ENCODE assay signal across 1 cellular context in the genomic region with DNA sequence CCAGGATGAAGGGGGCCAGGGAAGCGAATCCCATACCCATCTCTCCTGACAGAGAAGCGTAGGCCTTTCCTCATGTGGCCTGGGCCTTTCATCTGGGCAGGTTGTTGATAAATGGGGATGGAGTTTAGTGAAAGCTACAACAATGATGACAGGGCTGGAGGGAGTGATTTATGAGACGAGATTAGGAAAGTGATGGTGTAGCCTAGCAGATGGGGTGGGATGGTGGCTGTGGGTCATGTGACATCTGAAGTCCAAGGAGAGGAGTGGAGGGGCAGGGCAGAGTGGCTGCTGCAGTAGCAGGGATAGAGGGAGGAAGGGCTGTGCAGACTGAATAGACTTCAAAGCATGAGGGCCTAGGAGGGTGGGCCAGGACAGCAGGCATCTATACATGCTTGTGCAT.
TF ChIP-seq lines count a peak whose summit lies in the region.

No MANE protein-coding gene starts in this region.

TF ChIP-seq in K562, 482 proteins besides CTCF, POLR2A, EP300 and RAD21 (continued from another document and continues in another):
- TF ChIP-seq, protein P1, sequence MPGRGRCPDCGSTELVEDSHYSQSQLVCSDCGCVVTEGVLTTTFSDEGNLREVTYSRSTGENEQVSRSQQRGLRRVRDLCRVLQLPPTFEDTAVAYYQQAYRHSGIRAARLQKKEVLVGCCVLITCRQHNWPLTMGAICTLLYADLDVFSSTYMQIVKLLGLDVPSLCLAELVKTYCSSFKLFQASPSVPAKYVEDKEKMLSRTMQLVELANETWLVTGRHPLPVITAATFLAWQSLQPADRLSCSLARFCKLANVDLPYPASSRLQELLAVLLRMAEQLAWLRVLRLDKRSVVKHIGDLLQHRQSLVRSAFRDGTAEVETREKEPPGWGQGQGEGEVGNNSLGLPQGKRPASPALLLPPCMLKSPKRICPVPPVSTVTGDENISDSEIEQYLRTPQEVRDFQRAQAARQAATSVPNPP (IDR thresholded peaks at IDR 0.05; ENCODE audit: borderline replicate concordance, insufficient read depth, insufficient read length): no peak
- TF ChIP-seq, protein P2, sequence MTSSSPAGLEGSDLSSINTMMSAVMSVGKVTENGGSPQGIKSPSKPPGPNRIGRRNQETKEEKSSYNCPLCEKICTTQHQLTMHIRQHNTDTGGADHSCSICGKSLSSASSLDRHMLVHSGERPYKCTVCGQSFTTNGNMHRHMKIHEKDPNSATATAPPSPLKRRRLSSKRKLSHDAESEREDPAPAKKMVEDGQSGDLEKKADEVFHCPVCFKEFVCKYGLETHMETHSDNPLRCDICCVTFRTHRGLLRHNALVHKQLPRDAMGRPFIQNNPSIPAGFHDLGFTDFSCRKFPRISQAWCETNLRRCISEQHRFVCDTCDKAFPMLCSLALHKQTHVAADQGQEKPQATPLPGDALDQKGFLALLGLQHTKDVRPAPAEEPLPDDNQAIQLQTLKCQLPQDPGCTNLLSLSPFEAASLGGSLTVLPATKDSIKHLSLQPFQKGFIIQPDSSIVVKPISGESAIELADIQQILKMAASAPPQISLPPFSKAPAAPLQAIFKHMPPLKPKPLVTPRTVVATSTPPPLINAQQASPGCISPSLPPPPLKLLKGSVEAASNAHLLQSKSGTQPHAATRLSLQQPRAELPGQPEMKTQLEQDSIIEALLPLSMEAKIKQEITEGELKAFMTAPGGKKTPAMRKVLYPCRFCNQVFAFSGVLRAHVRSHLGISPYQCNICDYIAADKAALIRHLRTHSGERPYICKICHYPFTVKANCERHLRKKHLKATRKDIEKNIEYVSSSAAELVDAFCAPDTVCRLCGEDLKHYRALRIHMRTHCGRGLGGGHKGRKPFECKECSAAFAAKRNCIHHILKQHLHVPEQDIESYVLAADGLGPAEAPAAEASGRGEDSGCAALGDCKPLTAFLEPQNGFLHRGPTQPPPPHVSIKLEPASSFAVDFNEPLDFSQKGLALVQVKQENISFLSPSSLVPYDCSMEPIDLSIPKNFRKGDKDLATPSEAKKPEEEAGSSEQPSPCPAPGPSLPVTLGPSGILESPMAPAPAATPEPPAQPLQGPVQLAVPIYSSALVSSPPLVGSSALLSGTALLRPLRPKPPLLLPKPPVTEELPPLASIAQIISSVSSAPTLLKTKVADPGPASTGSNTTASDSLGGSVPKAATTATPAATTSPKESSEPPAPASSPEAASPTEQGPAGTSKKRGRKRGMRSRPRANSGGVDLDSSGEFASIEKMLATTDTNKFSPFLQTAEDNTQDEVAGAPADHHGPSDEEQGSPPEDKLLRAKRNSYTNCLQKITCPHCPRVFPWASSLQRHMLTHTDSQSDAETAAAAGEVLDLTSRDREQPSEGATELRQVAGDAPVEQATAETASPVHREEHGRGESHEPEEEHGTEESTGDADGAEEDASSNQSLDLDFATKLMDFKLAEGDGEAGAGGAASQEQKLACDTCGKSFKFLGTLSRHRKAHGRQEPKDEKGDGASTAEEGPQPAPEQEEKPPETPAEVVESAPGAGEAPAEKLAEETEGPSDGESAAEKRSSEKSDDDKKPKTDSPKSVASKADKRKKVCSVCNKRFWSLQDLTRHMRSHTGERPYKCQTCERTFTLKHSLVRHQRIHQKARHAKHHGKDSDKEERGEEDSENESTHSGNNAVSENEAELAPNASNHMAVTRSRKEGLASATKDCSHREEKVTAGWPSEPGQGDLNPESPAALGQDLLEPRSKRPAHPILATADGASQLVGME (CRISPR knock-in tag; IDR thresholded peaks at IDR 0.05): peak; percentile 70; the same call in 1 of the 2 replicates
- TF ChIP-seq, protein P3, sequence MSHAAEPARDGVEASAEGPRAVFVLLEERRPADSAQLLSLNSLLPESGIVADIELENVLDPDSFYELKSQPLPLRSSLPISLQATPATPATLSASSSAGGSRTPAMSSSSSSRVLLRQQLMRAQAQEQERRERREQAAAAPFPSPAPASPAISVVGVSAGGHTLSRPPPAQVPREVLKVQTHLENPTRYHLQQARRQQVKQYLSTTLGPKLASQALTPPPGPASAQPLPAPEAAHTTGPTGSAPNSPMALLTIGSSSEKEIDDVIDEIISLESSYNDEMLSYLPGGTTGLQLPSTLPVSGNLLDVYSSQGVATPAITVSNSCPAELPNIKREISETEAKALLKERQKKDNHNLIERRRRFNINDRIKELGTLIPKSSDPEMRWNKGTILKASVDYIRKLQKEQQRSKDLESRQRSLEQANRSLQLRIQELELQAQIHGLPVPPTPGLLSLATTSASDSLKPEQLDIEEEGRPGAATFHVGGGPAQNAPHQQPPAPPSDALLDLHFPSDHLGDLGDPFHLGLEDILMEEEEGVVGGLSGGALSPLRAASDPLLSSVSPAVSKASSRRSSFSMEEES (CRISPR knock-in tag; IDR thresholded peaks at IDR 0.05): peak; percentile 98
- TF ChIP-seq RAD51 (IDR thresholded peaks at IDR 0.05; ENCODE audit: borderline replicate concordance, low read depth): peak; percentile 92
- no peak for TF ChIP-seq MCM7 (IDR thresholded peaks at IDR 0.05)
- TF ChIP-seq SMAD4 (CRISPR knock-in tag; conservative IDR thresholded peaks at IDR 0.05): 0 out of 2 replicates have a peak, but pooled peaks have one; percentile 16
- peak; percentile 97 for TF ChIP-seq TOE1 (IDR thresholded peaks at IDR 0.05; ENCODE audit: borderline replicate concordance)
- no peak for TF ChIP-seq TOE1 (CRISPR knock-in tag; IDR thresholded peaks at IDR 0.05; ENCODE audit: borderline replicate concordance, low read depth)
- TF ChIP-seq ARID1B (IDR thresholded peaks at IDR 0.05): peak; percentile 65
- peak; percentile 58; the same call in 1 of the 2 replicates for TF ChIP-seq DPF2 (IDR thresholded peaks at IDR 0.05)
- TF ChIP-seq, protein P4, sequence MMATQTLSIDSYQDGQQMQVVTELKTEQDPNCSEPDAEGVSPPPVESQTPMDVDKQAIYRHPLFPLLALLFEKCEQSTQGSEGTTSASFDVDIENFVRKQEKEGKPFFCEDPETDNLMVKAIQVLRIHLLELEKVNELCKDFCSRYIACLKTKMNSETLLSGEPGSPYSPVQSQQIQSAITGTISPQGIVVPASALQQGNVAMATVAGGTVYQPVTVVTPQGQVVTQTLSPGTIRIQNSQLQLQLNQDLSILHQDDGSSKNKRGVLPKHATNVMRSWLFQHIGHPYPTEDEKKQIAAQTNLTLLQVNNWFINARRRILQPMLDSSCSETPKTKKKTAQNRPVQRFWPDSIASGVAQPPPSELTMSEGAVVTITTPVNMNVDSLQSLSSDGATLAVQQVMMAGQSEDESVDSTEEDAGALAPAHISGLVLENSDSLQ (IDR thresholded peaks at IDR 0.05): peak; percentile 98
- TF ChIP-seq LCOR (CRISPR knock-in tag; IDR thresholded peaks at IDR 0.05): no peak
- peak; percentile 62 for TF ChIP-seq CBFA2T2 (conservative IDR thresholded peaks at IDR 0.05)
- peak; percentile 47; the same call in 1 of the 2 replicates for TF ChIP-seq SMARCA4 (IDR thresholded peaks at IDR 0.05)
- TF ChIP-seq NRF1 (conservative IDR thresholded peaks at IDR 0.05 in 1 of 2, IDR thresholded peaks at IDR 0.05 in 1 of 2): peak in 1 of 2 experiments; percentile 19; a peak in 1 of 4 replicates
- TF ChIP-seq, protein P5, sequence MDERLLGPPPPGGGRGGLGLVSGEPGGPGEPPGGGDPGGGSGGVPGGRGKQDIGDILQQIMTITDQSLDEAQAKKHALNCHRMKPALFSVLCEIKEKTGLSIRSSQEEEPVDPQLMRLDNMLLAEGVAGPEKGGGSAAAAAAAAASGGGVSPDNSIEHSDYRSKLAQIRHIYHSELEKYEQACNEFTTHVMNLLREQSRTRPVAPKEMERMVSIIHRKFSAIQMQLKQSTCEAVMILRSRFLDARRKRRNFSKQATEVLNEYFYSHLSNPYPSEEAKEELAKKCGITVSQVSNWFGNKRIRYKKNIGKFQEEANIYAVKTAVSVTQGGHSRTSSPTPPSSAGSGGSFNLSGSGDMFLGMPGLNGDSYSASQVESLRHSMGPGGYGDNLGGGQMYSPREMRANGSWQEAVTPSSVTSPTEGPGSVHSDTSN (CRISPR knock-in tag; IDR thresholded peaks at IDR 0.05; ENCODE audit: low read depth): peak; percentile 60; the same call in 1 of the 2 replicates
- TF ChIP-seq, protein P5 (tag; conservative IDR thresholded peaks at IDR 0.05; ENCODE audit: low read depth): peak; percentile 99
- 0 out of 2 replicates have a peak, but pooled peaks have one; percentile 7 for TF ChIP-seq MTA2 (IDR thresholded peaks at IDR 0.05; ENCODE audit: low read depth)
- TF ChIP-seq, protein P6, sequence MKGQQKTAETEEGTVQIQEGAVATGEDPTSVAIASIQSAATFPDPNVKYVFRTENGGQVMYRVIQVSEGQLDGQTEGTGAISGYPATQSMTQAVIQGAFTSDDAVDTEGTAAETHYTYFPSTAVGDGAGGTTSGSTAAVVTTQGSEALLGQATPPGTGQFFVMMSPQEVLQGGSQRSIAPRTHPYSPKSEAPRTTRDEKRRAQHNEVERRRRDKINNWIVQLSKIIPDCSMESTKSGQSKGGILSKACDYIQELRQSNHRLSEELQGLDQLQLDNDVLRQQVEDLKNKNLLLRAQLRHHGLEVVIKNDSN (CRISPR knock-in tag; IDR thresholded peaks at IDR 0.05): peak; percentile 80
- TF ChIP-seq, protein P7, sequence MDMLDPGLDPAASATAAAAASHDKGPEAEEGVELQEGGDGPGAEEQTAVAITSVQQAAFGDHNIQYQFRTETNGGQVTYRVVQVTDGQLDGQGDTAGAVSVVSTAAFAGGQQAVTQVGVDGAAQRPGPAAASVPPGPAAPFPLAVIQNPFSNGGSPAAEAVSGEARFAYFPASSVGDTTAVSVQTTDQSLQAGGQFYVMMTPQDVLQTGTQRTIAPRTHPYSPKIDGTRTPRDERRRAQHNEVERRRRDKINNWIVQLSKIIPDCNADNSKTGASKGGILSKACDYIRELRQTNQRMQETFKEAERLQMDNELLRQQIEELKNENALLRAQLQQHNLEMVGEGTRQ (CRISPR knock-in tag; IDR thresholded peaks at IDR 0.05): peak; percentile 82
- TF ChIP-seq SMARCE1 (IDR thresholded peaks at IDR 0.05): peak; percentile 19; the same call in 1 of the 2 replicates
- peak; percentile 45; the same call in 1 of the 2 replicates for TF ChIP-seq SOX6 (IDR thresholded peaks at IDR 0.05)
- TF ChIP-seq HDAC2 (IDR thresholded peaks at IDR 0.05): 0 out of 2 replicates have a peak, but pooled peaks have one; percentile 21
- TF ChIP-seq IRF2 (CRISPR knock-in tag; IDR thresholded peaks at IDR 0.05): no peak
- TF ChIP-seq KDM1A (IDR thresholded peaks at IDR 0.05): peak in 1 of 2 experiments; percentile 66; a peak in 3 of 4 replicates
- peak; percentile 60; the same call in 1 of the 2 replicates for TF ChIP-seq LEF1 (IDR thresholded peaks at IDR 0.05)
- TF ChIP-seq, protein P8, sequence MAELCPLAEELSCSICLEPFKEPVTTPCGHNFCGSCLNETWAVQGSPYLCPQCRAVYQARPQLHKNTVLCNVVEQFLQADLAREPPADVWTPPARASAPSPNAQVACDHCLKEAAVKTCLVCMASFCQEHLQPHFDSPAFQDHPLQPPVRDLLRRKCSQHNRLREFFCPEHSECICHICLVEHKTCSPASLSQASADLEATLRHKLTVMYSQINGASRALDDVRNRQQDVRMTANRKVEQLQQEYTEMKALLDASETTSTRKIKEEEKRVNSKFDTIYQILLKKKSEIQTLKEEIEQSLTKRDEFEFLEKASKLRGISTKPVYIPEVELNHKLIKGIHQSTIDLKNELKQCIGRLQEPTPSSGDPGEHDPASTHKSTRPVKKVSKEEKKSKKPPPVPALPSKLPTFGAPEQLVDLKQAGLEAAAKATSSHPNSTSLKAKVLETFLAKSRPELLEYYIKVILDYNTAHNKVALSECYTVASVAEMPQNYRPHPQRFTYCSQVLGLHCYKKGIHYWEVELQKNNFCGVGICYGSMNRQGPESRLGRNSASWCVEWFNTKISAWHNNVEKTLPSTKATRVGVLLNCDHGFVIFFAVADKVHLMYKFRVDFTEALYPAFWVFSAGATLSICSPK (IDR thresholded peaks at IDR 0.05; ENCODE audit: borderline replicate concordance): no peak
- TF ChIP-seq CEBPG (CRISPR knock-in tag; IDR thresholded peaks at IDR 0.05): no peak
- TF ChIP-seq CEBPG (tag; conservative IDR thresholded peaks at IDR 0.05 in 1 of 2, IDR thresholded peaks at IDR 0.05 in 1 of 2): no peak
- TF ChIP-seq TRIM24 (IDR thresholded peaks at IDR 0.05): no peak
- peak; percentile 23; the same call in 1 of the 2 replicates for TF ChIP-seq CBFA2T3 (IDR thresholded peaks at IDR 0.05)
- TF ChIP-seq PHF21A (IDR thresholded peaks at IDR 0.05; ENCODE audit: borderline replicate concordance, low read depth): no peak
- TF ChIP-seq JUND (IDR thresholded peaks at IDR 0.05; ENCODE audit: borderline replicate concordance, low read depth, low read length): no peak
- TF ChIP-seq JUND (tag; IDR thresholded peaks at IDR 0.05; ENCODE audit: borderline replicate concordance, low read depth, low read length): peak; percentile 14; the same call in 1 of the 3 replicates
- 0 out of 2 replicates have a peak, but pooled peaks have one; percentile 10 for TF ChIP-seq OTX1 (CRISPR knock-in tag; IDR thresholded peaks at IDR 0.05)
- TF ChIP-seq, protein P9, sequence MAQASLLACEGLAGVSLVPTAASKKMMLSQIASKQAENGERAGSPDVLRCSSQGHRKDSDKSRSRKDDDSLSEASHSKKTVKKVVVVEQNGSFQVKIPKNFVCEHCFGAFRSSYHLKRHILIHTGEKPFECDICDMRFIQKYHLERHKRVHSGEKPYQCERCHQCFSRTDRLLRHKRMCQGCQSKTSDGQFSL (CRISPR knock-in tag; IDR thresholded peaks at IDR 0.05): 0 out of 2 replicates have a peak, but pooled peaks have one; percentile 41
- TF ChIP-seq, protein P9 (tag; IDR thresholded peaks at IDR 0.05): peak in 1 of 2 experiments; percentile 26; a peak in 1 of 4 replicates
- no peak for TF ChIP-seq KDM2B (CRISPR knock-in tag; IDR thresholded peaks at IDR 0.05)
- no peak for TF ChIP-seq ASH1L (IDR thresholded peaks at IDR 0.05; ENCODE audit: borderline replicate concordance, low read depth, partially characterized antibody)
- no peak for TF ChIP-seq EZH2 (IDR thresholded peaks at IDR 0.05; ENCODE audit: borderline replicate concordance, low read depth, low read length)
- peak; percentile 60 for TF ChIP-seq ZEB2 (IDR thresholded peaks at IDR 0.05)
- peak; percentile 90 to 91 for TF ChIP-seq FOXK2 (conservative IDR thresholded peaks at IDR 0.05 in 1 of 2, IDR thresholded peaks at IDR 0.05 in 1 of 2; ENCODE audit: low read depth in 2 of 2)
- peak; percentile 39; the same call in 1 of the 2 replicates for TF ChIP-seq CEBPB (tag; IDR thresholded peaks at IDR 0.05)
- TF ChIP-seq, protein P10, sequence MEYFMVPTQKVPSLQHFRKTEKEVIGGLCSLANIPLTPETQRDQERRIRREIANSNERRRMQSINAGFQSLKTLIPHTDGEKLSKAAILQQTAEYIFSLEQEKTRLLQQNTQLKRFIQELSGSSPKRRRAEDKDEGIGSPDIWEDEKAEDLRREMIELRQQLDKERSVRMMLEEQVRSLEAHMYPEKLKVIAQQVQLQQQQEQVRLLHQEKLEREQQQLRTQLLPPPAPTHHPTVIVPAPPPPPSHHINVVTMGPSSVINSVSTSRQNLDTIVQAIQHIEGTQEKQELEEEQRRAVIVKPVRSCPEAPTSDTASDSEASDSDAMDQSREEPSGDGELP (CRISPR knock-in tag; IDR thresholded peaks at IDR 0.05; ENCODE audit: borderline replicate concordance): peak; percentile 12; the same call in 1 of the 2 replicates
